In the genomic region with DNA sequence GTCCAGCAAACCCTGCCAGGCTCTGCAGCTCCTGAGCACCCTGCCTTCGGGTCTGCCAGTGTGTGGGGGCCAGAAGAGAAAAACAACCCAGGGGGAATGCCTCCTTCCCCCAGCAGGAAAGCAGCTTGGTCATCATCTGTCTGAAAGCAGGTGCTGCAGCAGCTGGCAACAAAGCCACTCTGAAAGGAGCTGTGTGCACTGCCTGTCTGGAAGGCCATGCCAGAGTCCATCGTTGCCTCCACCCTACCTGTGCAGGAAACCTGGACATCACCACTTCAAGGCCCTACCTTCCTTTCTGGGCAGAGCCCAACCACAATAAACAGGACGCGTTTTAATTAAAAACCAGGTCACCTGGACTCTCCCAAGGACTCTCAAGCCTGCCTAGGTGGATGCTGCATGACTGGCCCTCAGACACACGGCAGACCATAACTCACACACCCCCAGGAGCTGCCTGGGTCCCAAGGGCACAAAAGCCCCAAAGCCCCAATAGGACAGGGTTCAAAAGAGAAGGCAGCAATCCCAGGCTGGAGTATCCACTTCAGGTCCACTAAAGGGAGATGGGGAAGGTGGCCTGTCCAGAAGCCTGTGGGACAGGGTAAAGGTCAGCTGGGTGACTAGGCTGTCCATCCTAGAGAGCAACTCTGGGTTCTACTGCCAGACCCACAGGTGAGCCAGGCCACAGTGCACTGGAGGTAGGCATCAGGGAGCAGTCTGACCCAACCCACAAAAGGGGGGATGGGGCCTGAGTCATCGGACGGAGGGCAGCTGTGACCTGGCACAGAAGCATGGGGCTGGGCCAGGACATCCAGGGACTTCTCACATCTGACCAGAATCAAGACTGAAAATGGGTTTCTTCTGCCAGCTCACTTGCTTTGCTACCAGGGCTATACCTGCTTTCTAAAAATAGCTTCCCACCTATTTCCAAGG, we compare ENCODE assay signal across 10 cellular contexts. TPM values are rescaled to one million over a fixed set of nuclear protein-coding genes. Genes with fewer than 3 reads are reported as not detected.
DNase-seq lines count a peak whose midpoint lies in the region; ATAC-seq and TF ChIP-seq lines count a peak whose summit lies in the region.
"Had no signal": no experiment of that assay in that cellular context is flagged by ENCODE, and none has a peak within 500 bp of the region (broad histone marks: within the 10 kb centered on the region; RNA-seq: fewer than 3 reads in every experiment).

No MANE protein-coding gene starts in this region.

- H3K56ac ChIP-seq in IMR-90 (ENCODE audit: extremely low read depth, insufficient read depth, low read length) = no peak overlapping the region

- in situ Hi-C loops in IMR-90 (cut with MboI; ENCODE audit: low sequenced_read_pairs) (no loop called here), mammary epithelial cell (cut with MboI; ENCODE audit: low sequenced_read_pairs in 2 of 2) (loop anchor here in 1 of 2 donors (10.0 kb wide), 1 partner anchor 56 kb away; no protein-coding TSS in a partner anchor)

- peaks cover 33% of the 10 kb centered on the region for H3K9me1 ChIP-seq in IMR-90 (ENCODE audit: insufficient read depth, low read length)

- DNase-seq in COLO668 (lab: John Stamatoyannopoulos, UW; ENCODE audit: unreplicated experiment) = peak; percentile 64
- no peak for DNase-seq in IMR-90
- peak; percentile 65 for DNase-seq in mammary epithelial cell
- no peak for DNase-seq in GM19238 (ENCODE audit: insufficient read length, low spot score)
- no peak for DNase-seq in NCI-H748 treated with DMSO at 0.1 percent for 48 hours (lab: John Stamatoyannopoulos, UW)
- DNase-seq: activated CD8-positive, alpha-beta memory T cell treated with anti-CD3 and anti-CD28 coated beads, Interleukin-2, amount 50 U/mL, for 4 hours had no signal

- ATAC-seq in IMR-90 (ENCODE audit: low read depth) (no peak), GM18873 (IDR thresholded peaks at IDR 0.05; ENCODE audit: low FRiP score, unreplicated experiment) (no peak), HG02759 (IDR thresholded peaks at IDR 0.05; ENCODE audit: unreplicated experiment) (no peak)

- no peak overlapping the region for H3K9ac ChIP-seq in IMR-90 (ENCODE audit: low read depth, low read length)
- no peak overlapping the region for H3K9ac ChIP-seq in mammary epithelial cell (ENCODE audit: insufficient read depth, low read length)

- no peak for TF ChIP-seq POLR2A in IMR-90 (IDR thresholded peaks at IDR 0.05; ENCODE audit: low read depth, low read length)

- H2BK15ac ChIP-seq in IMR-90 (ENCODE audit: low read depth, low read length) = no peak overlapping the region

- intact Hi-C loops in IMR-90 (cut with micrococcal nuclease) (no loop called here), mammary epithelial cell (cut with micrococcal nuclease) (no loop called here)

- peak overlapping the region; percentile 35 for H2AFZ ChIP-seq in IMR-90 (replicated peaks; ENCODE audit: low read length, poor library complexity)
- no peak overlapping the region for H2AFZ ChIP-seq in mammary epithelial cell (ENCODE audit: low read depth, low read length)

- no peak overlapping the region for H2BK120ac ChIP-seq in IMR-90 (ENCODE audit: low read depth, low read length)

- H3K4ac ChIP-seq in IMR-90 (ENCODE audit: low read depth, low read length) = no peak overlapping the region

- no peak overlapping the region for H4K5ac ChIP-seq in IMR-90 (ENCODE audit: low read depth, low read length)

- BruUV-seq in IMR-90 (replicated peaks; lab: Mats Ljungman, UMichigan) (no TSS peak), mammary epithelial cell (replicated peaks; lab: Mats Ljungman, UMichigan) (TSS peak; percentile 29)

- H3K4me1 ChIP-seq in IMR-90 (ENCODE audit: control insufficient read depth, insufficient read depth, low read length) (peaks cover 17% of the 10 kb centered on the region), mammary epithelial cell (ENCODE audit: insufficient read depth, low read length) (peaks cover 68% of the 10 kb centered on the region), muscle layer of duodenum (ENCODE audit: control insufficient read depth in 1 of 2, insufficient read depth in 2 of 2, low read length in 2 of 2) (peaks cover 10 to 14% of the 10 kb centered on the region in 2 donors)

- TF ChIP-seq RAD21 in IMR-90 (IDR thresholded peaks at IDR 0.05; ENCODE audit: low read length) = no peak

- no peak overlapping the region for H3K18ac ChIP-seq in IMR-90 (ENCODE audit: low read depth, low read length)

- peaks cover 75% of the 10 kb centered on the region for H4K20me1 ChIP-seq in IMR-90 (ENCODE audit: insufficient read depth, low read length)
- no peaks in the 10 kb centered on the region for H4K20me1 ChIP-seq in mammary epithelial cell (ENCODE audit: insufficient read depth, low read length)

- H3K9me3 ChIP-seq in IMR-90 (ENCODE audit: control insufficient read depth, insufficient read depth, low read length) (peaks cover 3% of the 10 kb centered on the region; the same call in 1 of the 2 replicates), mammary epithelial cell (replicated peaks; ENCODE audit: insufficient read depth, low read length) (no peaks in the 10 kb centered on the region), muscle layer of duodenum (ENCODE audit: control insufficient read depth in 1 of 2, low read length in 2 of 2) (no peaks in the 10 kb centered on the region)

- H2BK20ac ChIP-seq in IMR-90 (ENCODE audit: low read depth, low read length) = no peak overlapping the region

- no peak overlapping the region for H2BK5ac ChIP-seq in IMR-90 (ENCODE audit: low read depth, low read length, poor library complexity, severe bottlenecking)

- CTCF ChIA-PET in IMR-90 (lab: Yijun Ruan, JAX) (no interaction called here), mammary epithelial cell (lab: Charles Lee; ENCODE audit: low non-redundant PET) (no interaction called here)

- peak overlapping the region; percentile 56 for H2AK9ac ChIP-seq in IMR-90 (replicated peaks; ENCODE audit: low read depth, low read length, poor library complexity)

- H3K4me2 ChIP-seq in IMR-90 (ENCODE audit: low read depth, low read length) (no peak overlapping the region), mammary epithelial cell (ENCODE audit: insufficient read depth, low read depth, low read length) (peak overlapping the region; percentile 26)

- peaks cover 66% of the 10 kb centered on the region for H3K79me2 ChIP-seq in mammary epithelial cell (ENCODE audit: insufficient read depth, low read length)

- H3K27me3 ChIP-seq in IMR-90 (ENCODE audit: control insufficient read depth, insufficient read depth, low read length) (no peaks in the 10 kb centered on the region), mammary epithelial cell (ENCODE audit: insufficient read depth, low read length) (no peaks in the 10 kb centered on the region), muscle layer of duodenum (ENCODE audit: low read depth, low read length) (no peaks in the 10 kb centered on the region)

- TF ChIP-seq CTCF in IMR-90 (conservative IDR thresholded peaks at IDR 0.05; ENCODE audit: low read depth, low read length) = no peak
- TF ChIP-seq CTCF in mammary epithelial cell (conservative IDR thresholded peaks at IDR 0.05 in 1 of 2, IDR thresholded peaks at IDR 0.05 in 1 of 2; ENCODE audit: extremely low read depth in 1 of 2, insufficient read depth in 1 of 2, low read depth in 1 of 2, low read length in 2 of 2) = no peak

- H3K79me1 ChIP-seq in IMR-90 (ENCODE audit: low read depth in 1 of 2, low read length in 2 of 2) = peaks cover 28 to 92% of the 10 kb centered on the region in 2 experiments

- dilution Hi-C loops in IMR-90 (cut with HindIII; ENCODE audit: low sequenced_read_pairs, unreplicated experiment) (no loop called here), mammary epithelial cell (cut with HindIII; ENCODE audit: low sequenced_read_pairs) (no loop called here)

- H2AK5ac ChIP-seq in IMR-90 (ENCODE audit: low read depth, low read length) = no peak overlapping the region

- POLR2A ChIA-PET in IMR-90 (lab: Charles Lee; ENCODE audit: unreplicated experiment) = no interaction called here

- H3K4me3 ChIP-seq in IMR-90 (ENCODE audit: insufficient read depth, low read depth, low read length) (no peak overlapping the region), mammary epithelial cell (replicated peaks in 1 of 3; ENCODE audit: insufficient read depth in 1 of 3, low read depth in 2 of 3, low read length in 3 of 3) (no peak overlapping the region), muscle layer of duodenum (ENCODE audit: low read depth in 1 of 2, low read length in 2 of 2) (no peak overlapping the region)
- H3K4me3 ChIP-seq: SK-N-MC had no signal

- H3K36me3 ChIP-seq in IMR-90 (ENCODE audit: control insufficient read depth, insufficient read depth, low read length) (peaks cover 34% of the 10 kb centered on the region), mammary epithelial cell (ENCODE audit: insufficient read depth, low read length) (peaks cover 2% of the 10 kb centered on the region), muscle layer of duodenum (ENCODE audit: control insufficient read depth in 1 of 2, insufficient read depth in 2 of 2, low read length in 2 of 2) (peaks cover 15 to 30% of the 10 kb centered on the region in 2 donors)

- WGBS in IMR-90 (ENCODE audit: extremely low coverage in 2 of 2, insufficient read length in 1 of 2), 2 experiments = 100% methylated on average over 2 of the region's 7 CpGs; no CpG with 5 or more reads in 1 of the 2 experiments
- WGBS in mammary epithelial cell (ENCODE audit: low coverage, missing lambda C conversion rate) = 9% methylated on average over 7 of the region's 7 CpGs

- H4K8ac ChIP-seq in IMR-90 (ENCODE audit: low read depth in 2 of 2, low read length in 2 of 2) = no peak overlapping the region

- no peak overlapping the region for H4K91ac ChIP-seq in IMR-90 (ENCODE audit: insufficient read depth, low read depth, low read length)

- no peak overlapping the region for H3K14ac ChIP-seq in IMR-90 (replicated peaks; ENCODE audit: low read depth, low read length)

- no peak overlapping the region for H3K23ac ChIP-seq in IMR-90 (ENCODE audit: low read depth, low read length)

- H3K27ac ChIP-seq in IMR-90 (ENCODE audit: insufficient read depth, low read length) (no peak overlapping the region), mammary epithelial cell (ENCODE audit: insufficient read depth, low read depth, low read length) (peak overlapping the region; percentile 37), muscle layer of duodenum (ENCODE audit: low read length) (peak overlapping the region; percentile 29)
- H3K27ac ChIP-seq: SK-N-MC had no signal

RNA-seq across cellular contexts. Expression of a gene that starts 6.1 kb away (rescaled TPM):
- 1.7 and 2.5 TPM in 2 replicates for total RNA-seq in IMR-90 (2012; rRNA removed)
- polyA plus RNA-seq in IMR-90 (2012; rRNA removed) = 4.4 and 5.5 TPM in 2 replicates
- polyA plus RNA-seq in IMR-90 (2012; cell fraction: cytosol; rRNA removed) = 5.3 and 8.3 TPM in 2 replicates
- 3.5 and 12.3 TPM in 2 replicates for polyA plus RNA-seq in IMR-90 (2012; cell fraction: nucleus; rRNA removed; ENCODE audit: low replicate concordance)
- 1 to 10 TPM; 3.8 to 7.8 TPM for total RNA-seq in mammary epithelial cell
- polyA plus RNA-seq in mammary epithelial cell = 7.9 TPM
- polyA minus RNA-seq in mammary epithelial cell = 0.93 TPM

RNA-seq across cellular contexts. Expression of a gene that starts 6.1 kb away (rescaled TPM):
- total RNA-seq in IMR-90 (2012; rRNA removed) (8.6 TPM in 2 replicates), mammary epithelial cell (10 to 100 TPM; 20.7 to 21.9 TPM)
- polyA plus RNA-seq in IMR-90 (2012; rRNA removed) (12.1 and 14.0 TPM in 2 replicates), mammary epithelial cell (17.8 TPM)
- 8.4 and 9.2 TPM in 2 replicates for polyA plus RNA-seq in IMR-90 (2012; cell fraction: cytosol; rRNA removed)
- 24.4 and 41.2 TPM in 2 replicates for polyA plus RNA-seq in IMR-90 (2012; cell fraction: nucleus; rRNA removed; ENCODE audit: low replicate concordance)
- polyA minus RNA-seq in mammary epithelial cell = 72.2 TPM

Comparison
In these comparisons a context has a peak if more than half of its experiments do, and no peak if none do; other contexts are left out.
1. DNase-seq: peak in COLO668 (single experiment) and mammary epithelial cell (single experiment); none in IMR-90 (single experiment), GM19238 (single experiment) and NCI-H748 treated with DMSO at 0.1 percent for 48 hours (single experiment).